15 cellular contexts compared by ENCODE assay signal in genomic region chr9:125757834-125758233, GRCh38.
"Had no signal": no experiment of that assay in that cellular context is flagged by ENCODE, and none has a peak within 500 bp of the region (broad histone marks: within the 10 kb centered on the region; RNA-seq: fewer than 3 reads in every experiment).

No MANE protein-coding gene starts in this region.

- H3K27me3 ChIP-seq: brain microvascular endothelial cell, heart right ventricle, stomach, testis, upper lobe of left lung had no signal

- ATAC-seq: activated CD4-positive, CD25-positive, alpha-beta regulatory T cell treated with anti-CD3 and anti-CD28 coated beads, Interleukin-2, amount 50 U/mL, for 24 hours; effector memory CD8-positive, alpha-beta T cell; heart right ventricle; lower lobe of right lung; sciatic nerve had no signal

- H3K27ac ChIP-seq: brain microvascular endothelial cell, heart right ventricle, lower lobe of right lung, stomach, testis, upper lobe of left lung had no signal

- H3K36me3 ChIP-seq: brain microvascular endothelial cell, lower lobe of right lung, stomach, upper lobe of left lung had no signal

- H3K9me3 ChIP-seq: heart right ventricle, lower lobe of right lung, stomach, testis, upper lobe of left lung had no signal

- H3K4me3 ChIP-seq: heart right ventricle, lower lobe of right lung, stomach, testis, upper lobe of left lung had no signal

- DNase-seq: activated CD4-positive, alpha-beta T cell treated with anti-CD3 and anti-CD28 coated beads, Interleukin-2, amount 50 U/mL, for 1 hour; activated CD8-positive, alpha-beta memory T cell treated with anti-CD3 and anti-CD28 coated beads for 24 hours; activated naive CD8-positive, alpha-beta T cell treated with anti-CD3 and anti-CD28 coated beads for 36 hours; amygdala; brain microvascular endothelial cell; cerebellar nuclear complex; effector memory CD8-positive, alpha-beta T cell; foreskin melanocyte; heart right ventricle; lower lobe of right lung; stomach; testis; upper lobe of left lung had no signal
